Comparison of ENCODE assay signal across 8 cellular contexts in the genomic region with DNA sequence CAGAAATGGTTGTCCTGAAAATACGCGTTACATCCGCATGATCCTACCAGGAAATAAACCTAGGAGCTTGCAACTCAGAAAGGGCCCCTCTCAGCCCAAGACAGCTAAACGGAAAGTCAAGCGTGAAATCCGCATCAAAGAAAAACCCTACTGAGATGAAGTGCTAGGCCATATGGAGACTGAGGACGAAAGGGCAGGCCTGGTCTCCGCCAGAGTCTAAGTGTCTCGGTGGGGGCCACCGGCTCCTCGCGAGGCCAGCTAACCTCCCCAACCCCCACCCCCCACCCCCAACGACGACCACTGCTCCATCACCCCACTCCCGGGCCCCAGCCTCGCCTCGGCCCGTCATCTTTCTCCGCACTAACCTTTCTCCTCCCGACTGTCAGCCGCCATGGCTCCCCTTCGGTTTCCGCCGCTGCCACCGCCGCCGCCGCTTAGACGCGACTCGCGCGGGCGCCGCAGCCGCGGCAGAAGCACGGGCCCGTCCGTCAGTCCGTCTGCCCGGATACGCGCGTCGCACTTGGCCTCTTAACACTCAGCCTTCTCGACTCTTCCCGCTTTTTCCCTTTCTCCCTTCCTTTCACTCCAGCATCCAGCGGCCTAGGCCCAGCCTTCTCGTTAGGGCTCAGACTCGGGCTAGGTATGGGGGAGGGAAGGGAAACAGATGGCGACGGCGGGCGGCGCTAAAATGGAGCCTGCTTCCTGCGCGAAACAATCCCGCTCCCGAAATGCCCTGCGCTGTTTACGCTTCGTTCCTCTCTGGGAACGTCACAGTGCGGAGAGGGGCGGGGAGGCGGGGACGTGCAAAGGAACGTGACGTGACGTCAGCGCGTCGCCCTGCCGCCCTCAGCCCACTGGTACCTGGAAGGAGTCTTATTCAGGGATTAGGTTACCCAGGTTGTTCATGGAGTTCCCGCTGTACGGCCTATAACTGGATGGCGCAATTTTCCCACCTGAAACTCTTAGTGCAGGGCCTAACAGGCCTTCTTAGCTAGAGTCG. TPM values are rescaled to one million over a fixed set of nuclear protein-coding genes. Genes with fewer than 3 reads are reported as not detected.
DNase-seq lines count a peak whose midpoint lies in the region; ATAC-seq, FAIRE-seq and TF ChIP-seq lines count a peak whose summit lies in the region.

YTHDC1 (minus strand) TSS at position 730 of the 1,000 bp plus-strand sequence; CDS start at position 393, 337 bp downstream.

- peak; percentile 93 to 98 (median 94) for ATAC-seq in natural killer cell

- peaks cover 48% of the 10 kb centered on the region for H4K20me1 ChIP-seq in Loucy (ENCODE audit: insufficient read depth, low read length, poor library complexity, severe bottlenecking)

- no peaks in the 10 kb centered on the region for H3F3A ChIP-seq in Loucy (ENCODE audit: low read depth)

- no peaks in the 10 kb centered on the region for H3K36me3 ChIP-seq in Loucy (ENCODE audit: insufficient read depth, low read length)

- no peaks in the 10 kb centered on the region for H3K9me3 ChIP-seq in Loucy (ENCODE audit: insufficient read depth, low read depth, low read length)

- peak within 1 kb of the TSS; percentile 94 for H3K9ac ChIP-seq in Loucy (ENCODE audit: low read depth, low read length, poor library complexity, severe bottlenecking)

- no peaks in the 10 kb centered on the region for H3K36me3 Mint-ChIP-seq in natural killer cell

- intact Hi-C loops in natural killer cell (cut with micrococcal nuclease) = loop anchor here (5.0 to 10.0 kb wide), 2 partner anchors 37 to 805 kb away; partner anchors contain the start of gene CENPC

- peaks cover 0 to 16% of the 10 kb centered on the region in 2 donors for H3K27me3 Mint-ChIP-seq in natural killer cell (ENCODE audit: low read depth in 2 of 2)

- H3K9me2 ChIP-seq in Loucy (replicated peaks; ENCODE audit: low read depth, low read length) = no peaks in the 10 kb centered on the region

- TF ChIP-seq POLR2A in H54 (IDR thresholded peaks at IDR 0.05; ENCODE audit: low read depth, low read length) (peak; percentile 57; the same call in 1 of the 2 replicates), Raji (IDR thresholded peaks at IDR 0.05; ENCODE audit: insufficient read depth, low read depth, low read length) (peak; percentile 90)

- H3K27ac Mint-ChIP-seq in natural killer cell = peak within 1 kb of the TSS; percentile 98 to 99

- H3K4me2 ChIP-seq in Loucy (ENCODE audit: low read depth, low read length, poor library complexity, severe bottlenecking) = peak within 1 kb of the TSS; percentile 97

- H3K4me1 Mint-ChIP-seq in natural killer cell = peaks cover 47 to 54% of the 10 kb centered on the region in 2 donors

- H3K79me2 ChIP-seq in Loucy (ENCODE audit: insufficient read depth, low read length) = peaks cover 51% of the 10 kb centered on the region

- peak; percentile 94 for FAIRE-seq in H54 (lab: Jason Lieb, UNC)

- H3K4me1 ChIP-seq in Loucy (ENCODE audit: insufficient read depth, low read length, poor library complexity, severe bottlenecking) = peaks cover 32% of the 10 kb centered on the region

- H3K9me3 Mint-ChIP-seq in natural killer cell = no peaks in the 10 kb centered on the region

- DNase-seq in ELF-1 (ENCODE audit: low read depth, low spot score) = peak; percentile 99
- DNase-seq in H54 (ENCODE audit: insufficient read length, low spot score) = peak; percentile 60
- peak; percentile 92 for DNase-seq in activated T-helper 9 cell treated with anti-CD3 and anti-CD28 coated beads, Interleukin-2, amount 50 U/mL, for 16 hours (ENCODE audit: low read depth)
- peak; percentile 95 for DNase-seq in fibroblast of peridontal ligament (ENCODE audit: extremely low read depth)
- peak; percentile 93 for DNase-seq in natural killer cell
- DNase-seq in stimulated activated naive CD4-positive, alpha-beta T cell treated with Interleukin-2 at 50 U/mL for 16 hours (lab: John Stamatoyannopoulos, UW) = peak; percentile 96

- TF ChIP-seq CTCF in Loucy (conservative IDR thresholded peaks at IDR 0.05; ENCODE audit: low read length) = no peak
- no peak for TF ChIP-seq CTCF in natural killer cell (IDR thresholded peaks at IDR 0.05)

- H3K4me3 Mint-ChIP-seq in natural killer cell = peak within 1 kb of the TSS; percentile 97

- peak within 1 kb of the TSS; percentile 94 for H3K4me3 ChIP-seq in Loucy (ENCODE audit: low read length, poor library complexity, severe bottlenecking)

- peaks cover 31% of the 10 kb centered on the region for H3K27me3 ChIP-seq in Loucy (ENCODE audit: insufficient read depth, low read length, poor library complexity, severe bottlenecking)

- peak within 1 kb of the TSS; percentile 91 for H2AFZ ChIP-seq in Loucy (ENCODE audit: low read length)

RNA-seq across cellular contexts. Expression of gene YTHDC1, which starts in this region (rescaled TPM):
- 100 to 1,000 TPM; 225 to 320 (median 270) TPM for total RNA-seq in natural killer cell

Comparison
In these comparisons a context has a peak if more than half of its experiments do, and no peak if none do; other contexts are left out.
1. Peak in every context shown above with its lines: DNase-seq, ATAC-seq and H3K4me3 ChIP-seq.